ENCODE assay signal across 9 cellular contexts in genomic region chr11:9765320-9766101, GRCh38.
A peak's percentile ranks its signal among the peaks of the same experiment; 100 is the strongest.
DNase-seq lines count a peak whose midpoint lies in the region; ATAC-seq, FAIRE-seq and TF ChIP-seq lines count a peak whose summit lies in the region.
"Had no signal": no experiment of that assay in that cellular context is flagged by ENCODE, and none has a peak within 500 bp of the region (broad histone marks: within the 10 kb centered on the region; RNA-seq: fewer than 3 reads in every experiment).

No MANE protein-coding gene starts in this region.

- H3K4me3 ChIP-seq in HepG2 (replicated peaks in 1 of 3; ENCODE audit: insufficient read depth in 1 of 3, low read depth in 2 of 3, low read length in 3 of 3) (peak overlapping the region in 1 of 3 experiments; percentile 38; a peak in 2 of 6 replicates), aorta (ENCODE audit: low read length in 2 of 2) (no peak overlapping the region)

- POLR2A ChIA-PET in HepG2 (lab: Yijun Ruan, JAX) = interaction anchor here (0.6 to 1.2 kb wide), 4 partner anchors 10 to 539 kb away, joined by 3 to 7 read pairs (median 4); partner anchors contain the start of genes ADM and ZNF143

- H3K27ac ChIP-seq in angular gyrus (ENCODE audit: low read depth, low read length) (peak overlapping the region; percentile 37), HepG2 (ENCODE audit: extremely low read length, insufficient read depth, low read length) (peak overlapping the region; percentile 79), aorta (ENCODE audit: low read depth in 1 of 2, low read length in 2 of 2) (peak overlapping the region; percentile 24 to 69)
- H3K27ac ChIP-seq: VCaP had no signal

- BruUV-seq in HepG2 (replicated peaks; lab: Mats Ljungman, UMichigan) = no TSS peak

- H3K79me2 ChIP-seq in HepG2 (ENCODE audit: insufficient read depth, low read length) = peaks cover 21% of the 10 kb centered on the region

- H3K9ac ChIP-seq in HepG2 (ENCODE audit: insufficient read depth, low read depth, low read length) = peak overlapping the region; percentile 56

- H3K36me3 ChIP-seq in HepG2 (replicated peaks in 1 of 2; ENCODE audit: control insufficient read depth in 1 of 2, insufficient read depth in 2 of 2, low read length in 2 of 2) = no peaks in the 10 kb centered on the region; a peak in 1 of 5 replicates
- H3K36me3 ChIP-seq in aorta (ENCODE audit: control insufficient read depth in 1 of 2, insufficient read depth in 2 of 2, low read length in 1 of 2) = no peaks in the 10 kb centered on the region

- peak; percentile 28; the same call in 1 of the 2 replicates for TF ChIP-seq CTCF in HepG2 (CRISPR knock-in tag; IDR thresholded peaks at IDR 0.05)

- peaks cover 11% of the 10 kb centered on the region for H3K36me3 Mint-ChIP-seq in activated naive CD8-positive, alpha-beta T cell treated with anti-CD3 and anti-CD28 coated beads, Interleukin-2, amount 50 U/mL, for 24 hours (ENCODE audit: low read depth)
- H3K36me3 Mint-ChIP-seq in activated naive CD8-positive, alpha-beta T cell treated with anti-CD3 and anti-CD28 coated beads for 36 hours = peaks cover 17% of the 10 kb centered on the region

- peak overlapping the region; percentile 72 for H3K4me2 ChIP-seq in HepG2 (ENCODE audit: low read depth, low read length)

- 0 out of 2 replicates have a peak, but pooled peaks have one; percentile 34 for TF ChIP-seq RAD21 in HepG2 (CRISPR knock-in tag; IDR thresholded peaks at IDR 0.05)

- H4K20me1 ChIP-seq in HepG2 (ENCODE audit: insufficient read depth, low read length) = no peaks in the 10 kb centered on the region

- 4% methylated on average over 4 of the region's 5 CpGs for WGBS in HepG2 (ENCODE audit: low lambda C conversion rate)
- 20 to 33% methylated on average over 5 of the region's 5 CpGs for WGBS in aorta, 2 donors

- no peak overlapping the region for H3K27ac Mint-ChIP-seq in activated naive CD8-positive, alpha-beta T cell treated with anti-CD3 and anti-CD28 coated beads, Interleukin-2, amount 50 U/mL, for 24 hours
- H3K27ac Mint-ChIP-seq in activated naive CD8-positive, alpha-beta T cell treated with anti-CD3 and anti-CD28 coated beads for 36 hours = no peak overlapping the region

- CTCF ChIA-PET in HepG2 (lab: Yijun Ruan, JAX; ENCODE audit: low intra/inter-chr PET ratio, low total read pairs) = no interaction called here

- in situ Hi-C loops in HepG2 (cut with HindIII; ENCODE audit: extremely low pct_ligation_motif_present, low pct_unique_long_range_greater_than_20kb) = loop anchor here (10.0 kb wide), 2 partner anchors 89 to 559 kb away; no protein-coding TSS in a partner anchor

- ATAC-seq in activated naive CD8-positive, alpha-beta T cell treated with anti-CD3 and anti-CD28 coated beads, Interleukin-2, amount 50 U/mL, for 24 hours = peak; percentile 35
- ATAC-seq in HepG2 (peak; percentile 96), aorta (ENCODE audit: low FRiP score) (peak; percentile 38)

- TF ChIP-seq EP300 in HepG2 (IDR thresholded peaks at IDR 0.05; ENCODE audit: low read depth in 2 of 2, low read length in 2 of 2) = peak in 1 of 2 experiments; percentile 74; a peak in 3 of 4 replicates
- 0 out of 2 replicates have a peak, but pooled peaks have one; percentile 47 for TF ChIP-seq EP300 in HepG2 (CRISPR knock-in tag; IDR thresholded peaks at IDR 0.05; ENCODE audit: borderline replicate concordance)

- peak; percentile 82 for FAIRE-seq in HepG2 (lab: Jason Lieb, UNC)

- peaks cover 21% of the 10 kb centered on the region for H3K4me1 Mint-ChIP-seq in activated naive CD8-positive, alpha-beta T cell treated with anti-CD3 and anti-CD28 coated beads, Interleukin-2, amount 50 U/mL, for 24 hours
- H3K4me1 Mint-ChIP-seq in activated naive CD8-positive, alpha-beta T cell treated with anti-CD3 and anti-CD28 coated beads for 36 hours = peaks cover 19% of the 10 kb centered on the region

- H3K27me3 ChIP-seq in HepG2 (ENCODE audit: control insufficient read depth in 1 of 2, insufficient read depth in 2 of 2, low read length in 2 of 2) (no peaks in the 10 kb centered on the region), aorta (ENCODE audit: control insufficient read depth in 1 of 2, insufficient read depth in 2 of 2, low read length in 1 of 2) (no peaks in the 10 kb centered on the region)

- H3K9me3 ChIP-seq in HepG2 (ENCODE audit: low read length) = no peaks in the 10 kb centered on the region
- no peaks in the 10 kb centered on the region for H3K9me3 ChIP-seq in aorta (ENCODE audit: control insufficient read depth, low read length)

- no peak for DNase-seq in activated naive CD8-positive, alpha-beta T cell treated with anti-CD3 and anti-CD28 coated beads, Interleukin-2, amount 50 U/mL, for 24 hours
- DNase-seq in activated naive CD8-positive, alpha-beta T cell treated with anti-CD3 and anti-CD28 coated beads for 36 hours = no peak
- DNase-seq in HepG2 (ENCODE audit: low spot score) (peak; percentile 92), aorta (peak in 1 of 2 donors; percentile 62), cerebellum (ENCODE audit: low spot score) (no peak)
- no peak for DNase-seq in activated CD4-positive, alpha-beta T cell treated with anti-CD3 and anti-CD28 coated beads for 4 hours
- no peak for DNase-seq in effector CD8-positive, alpha-beta T cell (lab: John Stamatoyannopoulos, UW)

- H2AFZ ChIP-seq in HepG2 (ENCODE audit: low read length) = no peak overlapping the region

- intact Hi-C loops in HepG2 (cut with micrococcal nuclease; ENCODE audit: unreplicated experiment) (no loop called here), aorta (cut with DNase I) (loop anchor here in 1 of 2 donors (10.0 kb wide), 1 partner anchor 89 kb away; no protein-coding TSS in a partner anchor)

- no peaks in the 10 kb centered on the region for H3K9me3 Mint-ChIP-seq in activated naive CD8-positive, alpha-beta T cell treated with anti-CD3 and anti-CD28 coated beads, Interleukin-2, amount 50 U/mL, for 24 hours
- H3K9me3 Mint-ChIP-seq in activated naive CD8-positive, alpha-beta T cell treated with anti-CD3 and anti-CD28 coated beads for 36 hours = no peaks in the 10 kb centered on the region

- H3K4me1 ChIP-seq in HepG2 (ENCODE audit: insufficient read depth, low read length) = peaks cover 42% of the 10 kb centered on the region
- peaks cover 0 to 3% of the 10 kb centered on the region in 2 donors for H3K4me1 ChIP-seq in aorta (ENCODE audit: control insufficient read depth in 1 of 2, insufficient read depth in 2 of 2, low read length in 2 of 2)

- 0 out of 4 replicates have a peak, but pooled peaks of 1 of the 2 experiments have one; percentile 13 for TF ChIP-seq POLR2A in HepG2 (IDR thresholded peaks at IDR 0.05; ENCODE audit: insufficient read depth in 1 of 2, low read depth in 2 of 2, low read length in 2 of 2)

- no peak overlapping the region for H3K4me3 Mint-ChIP-seq in activated naive CD8-positive, alpha-beta T cell treated with anti-CD3 and anti-CD28 coated beads, Interleukin-2, amount 50 U/mL, for 24 hours
- H3K4me3 Mint-ChIP-seq in activated naive CD8-positive, alpha-beta T cell treated with anti-CD3 and anti-CD28 coated beads for 36 hours = no peak overlapping the region

- no peaks in the 10 kb centered on the region for H3K27me3 Mint-ChIP-seq in activated naive CD8-positive, alpha-beta T cell treated with anti-CD3 and anti-CD28 coated beads, Interleukin-2, amount 50 U/mL, for 24 hours
- H3K27me3 Mint-ChIP-seq in activated naive CD8-positive, alpha-beta T cell treated with anti-CD3 and anti-CD28 coated beads for 36 hours = no peaks in the 10 kb centered on the region

TF ChIP-seq in HepG2, 621 proteins besides CTCF, POLR2A, EP300 and RAD21 (continues in another document):
- 0 out of 2 replicates have a peak, but pooled peaks have one; percentile 39 for TF ChIP-seq TRIM24 (CRISPR knock-in tag; IDR thresholded peaks at IDR 0.05)
- no peak for TF ChIP-seq SAFB2 (CRISPR knock-in tag; IDR thresholded peaks at IDR 0.05; ENCODE audit: borderline replicate concordance, low read depth)
- peak; percentile 95 for TF ChIP-seq ZNF770 (CRISPR knock-in tag; IDR thresholded peaks at IDR 0.05)
- TF ChIP-seq CREM (IDR thresholded peaks at IDR 0.05) = peak; percentile 65
- TF ChIP-seq CREM (CRISPR knock-in tag; IDR thresholded peaks at IDR 0.05) = no peak
- TF ChIP-seq NR1H2 (CRISPR knock-in tag; IDR thresholded peaks at IDR 0.05; ENCODE audit: borderline replicate concordance, low read depth) = peak; percentile 59; the same call in 1 of the 2 replicates
- no peak; the same call in 1 of the 2 replicates for TF ChIP-seq ZNF276 (CRISPR knock-in tag; IDR thresholded peaks at IDR 0.05; ENCODE audit: low read depth)
- TF ChIP-seq CBX5 (CRISPR knock-in tag; IDR thresholded peaks at IDR 0.05; ENCODE audit: borderline replicate concordance) = peak; percentile 59; the same call in 1 of the 2 replicates
- TF ChIP-seq IRX3 (CRISPR knock-in tag; IDR thresholded peaks at IDR 0.05; ENCODE audit: borderline replicate concordance, low read depth) = no peak

Comparison
In these comparisons a context has a peak if more than half of its experiments do, and no peak if none do; other contexts are left out.
1. ATAC-seq: peak in every context shown above with its lines; median percentile 96 in HepG2; 38 in aorta; 35 in activated naive CD8-positive, alpha-beta T cell treated with anti-CD3 and anti-CD28 coated beads, Interleukin-2, amount 50 U/mL, for 24 hours.